In genomic region chrX:18934708-18935107, GRCh38 we compare ENCODE assay signal across 1 cellular context.
TF ChIP-seq lines count a peak whose summit lies in the region.

No MANE protein-coding gene starts in this region.

TF ChIP-seq in HepG2, 621 proteins besides CTCF, POLR2A, EP300 and RAD21:
- no peak for TF ChIP-seq BCL6 (CRISPR knock-in tag; IDR thresholded peaks at IDR 0.05)
- peak; percentile 92 for TF ChIP-seq ZNF768 (CRISPR knock-in tag; IDR thresholded peaks at IDR 0.05)
